In genomic region chr14:26282011-26282410, GRCh38 we compare ENCODE assay signal across 7 cellular contexts.
A peak's percentile ranks its signal among the peaks of the same experiment; 100 is the strongest.
DNase-seq lines count a peak whose midpoint lies in the region; TF ChIP-seq lines count a peak whose summit lies in the region.
"Not testable (repeated sequence)": the region's sequence is repeated elsewhere in the genome, so short reads cannot be mapped to it uniquely, and the experiment has no call there.

No MANE protein-coding gene starts in this region.

- H3K14ac ChIP-seq in trophoblast cell (ENCODE audit: low read length) = not testable (repeated sequence)

- H4K8ac ChIP-seq in trophoblast cell (ENCODE audit: low read depth, low read length) = peak overlapping the region; percentile 53

- H3K4ac ChIP-seq in trophoblast cell (ENCODE audit: low read depth, low read length) = peak overlapping the region; percentile 36

- H3K79me1 ChIP-seq in trophoblast cell (ENCODE audit: low read length) = not testable (repeated sequence)

- not testable (repeated sequence) for H3K4me2 ChIP-seq in trophoblast cell (ENCODE audit: low read length)

- not testable (repeated sequence) for H2AK5ac ChIP-seq in trophoblast cell (ENCODE audit: low read length)

- not testable (repeated sequence) for H3K79me2 ChIP-seq in trophoblast cell (ENCODE audit: control insufficient read depth, insufficient read depth, low read length, poor library complexity)

- peak overlapping the region; percentile 76 for H2BK12ac ChIP-seq in trophoblast cell (ENCODE audit: low read length)

- intact Hi-C loops in breast epithelium (cut with DNase I; ENCODE audit: low total_unique reads); head of caudate nucleus (cut with DNase I): not testable (repeated sequence)

- H3K23ac ChIP-seq in trophoblast cell (ENCODE audit: low read length) = not testable (repeated sequence)

- not testable (repeated sequence) for H4K12ac ChIP-seq in trophoblast cell (ENCODE audit: low read depth, low read length)

- not testable (repeated sequence) for H3K4me1 ChIP-seq in breast epithelium; trophoblast cell (ENCODE audit: control insufficient read depth in 1 of 2, insufficient read depth in 2 of 2, low read length in 2 of 2)

- no CpG with 5 or more reads among the region's 5 CpGs for WGBS in trophoblast cell (ENCODE audit: extremely low coverage, insufficient coverage, insufficient read length)

- H2AFZ ChIP-seq in trophoblast cell (ENCODE audit: insufficient read depth, low read length, poor library complexity) = not testable (repeated sequence)

- TF ChIP-seq CTCF in breast epithelium (IDR thresholded peaks at IDR 0.05) = not testable (repeated sequence)

- not testable (repeated sequence) for H3K27me3 ChIP-seq in breast epithelium; trophoblast cell (ENCODE audit: insufficient read depth, low read length)

- H3K18ac ChIP-seq in trophoblast cell (ENCODE audit: low read length) = not testable (repeated sequence)

- not testable (repeated sequence) for H3K36me3 ChIP-seq in breast epithelium; trophoblast cell (ENCODE audit: control insufficient read depth in 1 of 2, insufficient read depth in 2 of 2, low read length in 2 of 2)

- peak overlapping the region; percentile 70 for H4K91ac ChIP-seq in trophoblast cell (ENCODE audit: low read depth, low read length)

- peak overlapping the region; percentile 79 for H2BK120ac ChIP-seq in trophoblast cell (ENCODE audit: insufficient read depth, low read length, poor library complexity)

- H3K27ac ChIP-seq in breast epithelium = peak overlapping the region; percentile 49 to 53
- H3K27ac ChIP-seq in trophoblast cell (ENCODE audit: low read depth, low read length) = not testable (repeated sequence)

- peak; percentile 78 for DNase-seq in DMS53 (lab: John Stamatoyannopoulos, UW)
- peak; percentile 24 for DNase-seq in NCI-H1105 treated with DMSO at 0.1 percent for 48 hours (lab: John Stamatoyannopoulos, UW)
- DNase-seq in NCI-H345 (lab: John Stamatoyannopoulos, UW) = peak; percentile 94
- peak; percentile 94 to 95 for DNase-seq in SHP77 (lab: John Stamatoyannopoulos, UW)
- DNase-seq in breast epithelium (ENCODE audit: low spot score in 2 of 2); trophoblast cell: not testable (repeated sequence)
- DNase-seq in head of caudate nucleus = peak in 29 of 42 donors; percentile 4 to 64 (median 31)

- H3K9ac ChIP-seq in trophoblast cell (ENCODE audit: low read length) = not testable (repeated sequence)

- peak overlapping the region; percentile 33 for H2BK5ac ChIP-seq in trophoblast cell (ENCODE audit: low read depth, low read length, poor library complexity)

- H3K4me3 ChIP-seq in breast epithelium; trophoblast cell (ENCODE audit: low read depth, low read length): not testable (repeated sequence)

- H3K9me3 ChIP-seq in breast epithelium; trophoblast cell (ENCODE audit: insufficient read depth, low read depth, low read length): not testable (repeated sequence)

- not testable (repeated sequence) for TF ChIP-seq POLR2A in breast epithelium (IDR thresholded peaks at IDR 0.05)
